In genomic region chr1:175040324-175040910, GRCh38 we compare ENCODE assay signal across 16 cellular contexts.
DNase-seq lines count a peak whose midpoint lies in the region; FAIRE-seq lines count a peak whose summit lies in the region.
"Had no signal": no experiment of that assay in that cellular context is flagged by ENCODE, and none has a peak within 500 bp of the region (broad histone marks: within the 10 kb centered on the region; RNA-seq: fewer than 3 reads in every experiment).

No MANE protein-coding gene starts in this region.

- DNase-seq in NCI-H510A treated with DMSO at 0.1 percent for 48 hours (lab: John Stamatoyannopoulos, UW) (peak; percentile 17), NCI-H510A (lab: John Stamatoyannopoulos, UW) (no peak), DMS53 (lab: John Stamatoyannopoulos, UW) (peak; percentile 68), DMS53 treated with DMSO at 0.1 percent for 48 hours (lab: John Stamatoyannopoulos, UW; ENCODE audit: unreplicated experiment) (peak; percentile 55), NCI-H446 treated with DMSO at 0.1 percent for 48 hours (lab: John Stamatoyannopoulos, UW) (no peak), HTR-8/SVneo (ENCODE audit: insufficient read length, low spot score) (no peak)
- DNase-seq: C1 segment of cervical spinal cord; Caco-2; CD4-positive, CD25-positive, alpha-beta regulatory T cell; CD8-positive, alpha-beta T cell; DMS153; DMS79 treated with DMSO at 0.1 percent for 48 hours; GF-D8; H9 had no signal

- FAIRE-seq in HTR-8/SVneo (lab: Jason Lieb, UNC): no peak
- FAIRE-seq: GM12891, GM18507 had no signal

Comparison
In these comparisons a context has a peak if more than half of its experiments do, and no peak if none do; other contexts are left out.
1. DNase-seq: peak in NCI-H510A treated with DMSO at 0.1 percent for 48 hours (single experiment), DMS53 (single experiment) and DMS53 treated with DMSO at 0.1 percent for 48 hours (single experiment); none in NCI-H510A (single experiment), NCI-H446 treated with DMSO at 0.1 percent for 48 hours (single experiment) and HTR-8/SVneo (single experiment).